In the genomic region with DNA sequence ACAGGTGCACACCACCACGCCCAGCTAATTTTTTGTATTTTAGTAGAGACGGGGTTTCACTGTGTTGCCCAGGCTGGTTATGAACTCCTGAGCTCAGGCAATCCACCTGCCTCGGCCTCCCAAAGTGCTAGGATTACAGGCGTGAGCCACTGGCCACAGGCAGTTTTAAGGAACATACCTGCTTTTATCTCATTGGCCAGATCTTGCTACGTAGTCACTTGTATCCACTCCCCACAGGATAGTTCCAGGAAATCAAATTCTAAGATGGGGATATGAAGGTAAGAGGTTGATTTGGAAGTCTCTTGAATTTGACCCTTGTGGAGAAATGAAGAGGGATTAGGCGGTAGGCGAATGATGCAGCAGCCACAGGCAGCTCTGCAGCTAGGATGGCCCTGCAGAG, we compare ENCODE assay signal across 19 cellular contexts. TPM values are rescaled to one million over a fixed set of nuclear protein-coding genes. Genes with fewer than 3 reads are reported as not detected.
"Had no signal": no experiment of that assay in that cellular context is flagged by ENCODE, and none has a peak within 500 bp of the region (broad histone marks: within the 10 kb centered on the region; RNA-seq: fewer than 3 reads in every experiment).

No MANE protein-coding gene starts in this region.

- ATAC-seq: esophagus mucosa; heart left ventricle; left colon; left ventricle myocardium superior; naive thymus-derived CD8-positive, alpha-beta T cell had no signal

- H3K9me3 Mint-ChIP-seq: naive thymus-derived CD8-positive, alpha-beta T cell; stimulated activated naive CD8-positive, alpha-beta T cell treated with anti-CD3 and anti-CD28 coated beads, Interleukin-15, Interleukin-2, amounts not matched to agents 100 ng/mL and 50 ng/mL, for 24 hours had no signal

- H3K27me3 ChIP-seq: heart left ventricle, upper lobe of left lung, uterus had no signal

- H3K4me3 ChIP-seq: heart left ventricle, lung, tibial artery, upper lobe of left lung, uterus had no signal

- H3K27ac ChIP-seq: heart left ventricle, tibial artery, upper lobe of left lung, uterus had no signal

- H3K4me3 Mint-ChIP-seq: naive thymus-derived CD8-positive, alpha-beta T cell; stimulated activated naive CD8-positive, alpha-beta T cell treated with anti-CD3 and anti-CD28 coated beads, Interleukin-15, Interleukin-2, amounts not matched to agents 100 ng/mL and 50 ng/mL, for 24 hours had no signal

- H3K36me3 Mint-ChIP-seq: naive thymus-derived CD8-positive, alpha-beta T cell had no signal

- H3K36me3 ChIP-seq: heart left ventricle, tibial artery, upper lobe of left lung, uterus had no signal

- H3K4me1 Mint-ChIP-seq: naive thymus-derived CD8-positive, alpha-beta T cell had no signal

- H3K9me3 ChIP-seq: heart left ventricle, tibial artery, upper lobe of left lung, uterus had no signal

- DNase-seq: effector memory CD4-positive, alpha-beta T cell; heart left ventricle; hippocampal formation; left colon; left ventricle myocardium superior; naive thymus-derived CD8-positive, alpha-beta T cell; small intestine; stimulated activated CD4-positive, alpha-beta T cell treated with anti-CD3 and anti-CD28 coated beads, Interleukin-2, amount 100 ng/mL, for 48 hours; tibial artery; upper lobe of left lung; uterus had no signal

- H3K4me1 ChIP-seq: tibial artery, uterus had no signal

- H3K27ac Mint-ChIP-seq: naive thymus-derived CD8-positive, alpha-beta T cell; stimulated activated naive CD8-positive, alpha-beta T cell treated with anti-CD3 and anti-CD28 coated beads, Interleukin-15, Interleukin-2, amounts not matched to agents 100 ng/mL and 50 ng/mL, for 24 hours had no signal

RNA-seq across cellular contexts. Expression of a gene that starts 8.8 kb away (rescaled TPM):
- total RNA-seq: glomerular endothelial cell; mononuclear cell; naive thymus-derived CD8-positive, alpha-beta T cell; pulmonary artery endothelial cell; temporal lobe had no signal
- polyA plus RNA-seq: neural cell had no signal
